18 cellular contexts compared by ENCODE assay signal in the genomic region with DNA sequence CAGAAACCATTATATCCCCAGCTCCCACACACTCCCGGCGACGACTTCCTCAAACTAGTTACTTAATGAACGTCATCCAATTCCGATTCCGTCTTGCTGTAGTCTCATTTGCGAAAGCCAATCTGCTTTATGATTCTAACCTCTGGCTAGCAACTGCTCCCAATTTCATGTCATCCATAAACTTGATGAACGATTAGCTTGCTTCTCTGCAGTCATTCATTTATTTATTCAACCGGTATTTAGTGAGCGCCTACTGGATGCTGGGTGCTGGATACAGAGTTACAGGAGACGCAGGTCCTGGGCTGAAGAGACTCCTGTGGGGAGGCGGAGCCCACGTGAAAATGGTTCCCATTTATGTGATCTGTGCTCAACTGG. TPM values are rescaled to one million over a fixed set of nuclear protein-coding genes. Genes with fewer than 3 reads are reported as not detected.
DNase-seq lines count a peak whose midpoint lies in the region; ATAC-seq, FAIRE-seq and TF ChIP-seq lines count a peak whose summit lies in the region.
"Had no signal": no experiment of that assay in that cellular context is flagged by ENCODE, and none has a peak within 500 bp of the region (broad histone marks: within the 10 kb centered on the region; RNA-seq: fewer than 3 reads in every experiment).

No MANE protein-coding gene starts in this region.

- H3K36me3 ChIP-seq in kidney (ENCODE audit: control insufficient read depth in 1 of 2, insufficient read depth in 2 of 2, low read length in 2 of 2) (no peaks in the 10 kb centered on the region), SK-N-SH (replicated peaks in 1 of 2; ENCODE audit: control insufficient read depth in 1 of 2, insufficient read depth in 2 of 2, low read length in 1 of 2) (no peaks in the 10 kb centered on the region)

- no peak for FAIRE-seq in kidney (lab: Jason Lieb, UNC)
- FAIRE-seq: islet of Langerhans had no signal

- H2AFZ ChIP-seq in SK-N-SH (ENCODE audit: low read depth), result no peak overlapping the region

- H3F3A ChIP-seq in SK-N-SH (replicated peaks; ENCODE audit: insufficient read depth), result no peaks in the 10 kb centered on the region

- WGBS in SK-N-SH (ENCODE audit: low lambda C conversion rate), result 72% methylated on average over 13 of the region's 13 CpGs

- H3K9ac ChIP-seq in kidney (ENCODE audit: low read length in 2 of 2) (no peak overlapping the region), SK-N-SH (no peak overlapping the region)

- no peak for ATAC-seq in HG02884 (IDR thresholded peaks at IDR 0.05; ENCODE audit: unreplicated experiment)

- no peak for TF ChIP-seq RAD21 in SK-N-SH (IDR thresholded peaks at IDR 0.05; ENCODE audit: low read length)

- no peaks in the 10 kb centered on the region for H4K20me1 ChIP-seq in SK-N-SH (ENCODE audit: insufficient read depth)

- no peaks in the 10 kb centered on the region for H3K79me2 ChIP-seq in SK-N-SH (ENCODE audit: insufficient read depth)

- peak; percentile 34 for DNase-seq in NOMO-1 treated with DMSO at 0.1 percent for 48 hours (lab: John Stamatoyannopoulos, UW; ENCODE audit: unreplicated experiment)
- DNase-seq in NOMO-1 treated with dmso at 0.1 percent for 144 hours (lab: John Stamatoyannopoulos, UW; ENCODE audit: unreplicated experiment), result no peak
- DNase-seq in SIG-M5 (lab: John Stamatoyannopoulos, UW), result peak; percentile 28
- peak; percentile 12 for DNase-seq in kidney
- DNase-seq in SK-N-SH, result no peak
- DNase-seq in activated gamma-delta T cell treated with Interleukin-2 at 50 U/mL for 16 hours, result no peak
- DNase-seq in NCI-H345 treated with DMSO at 0.1 percent for 48 hours (lab: John Stamatoyannopoulos, UW; ENCODE audit: unreplicated experiment), result no peak
- DNase-seq: ACHN; activated CD4-positive, alpha-beta T cell treated with anti-CD3 and anti-CD28 coated beads for 4 hours; activated naive CD4-positive, alpha-beta T cell treated with anti-CD3 and anti-CD28 coated beads for 36 hours; CD4-positive, alpha-beta memory T cell; erythroblast; H9; NCI-H510A; nucleus accumbens; trophoblast cell had no signal

- TF ChIP-seq EP300 in SK-N-SH (IDR thresholded peaks at IDR 0.05; ENCODE audit: borderline replicate concordance in 1 of 2, low read depth in 1 of 2, low read length in 1 of 2), result no peak

- intact Hi-C loops in kidney (cut with DNase I), result no loop called here

- POLR2A ChIA-PET in SK-N-SH (lab: Yijun Ruan, JAX), result interaction anchor here (0.7 kb wide), 1 partner anchor 442 kb away, joined by 3 read pairs; no protein-coding TSS in a partner anchor

- TF ChIP-seq CTCF in kidney (IDR thresholded peaks at IDR 0.05; ENCODE audit: borderline replicate concordance, extremely low read depth, insufficient read depth) (no peak), SK-N-SH (IDR thresholded peaks at IDR 0.05) (no peak)

- peaks cover 17% of the 10 kb centered on the region for H3K27me3 ChIP-seq in SK-N-SH (ENCODE audit: insufficient read depth)

- no peaks in the 10 kb centered on the region for H3K9me2 ChIP-seq in SK-N-SH

- H3K9me3 ChIP-seq in kidney (ENCODE audit: control insufficient read depth in 1 of 2, low read length in 2 of 2) (no peaks in the 10 kb centered on the region), SK-N-SH (no peaks in the 10 kb centered on the region)

- H3K4me1 ChIP-seq in kidney (ENCODE audit: control insufficient read depth in 1 of 2, insufficient read depth in 1 of 2, low read depth in 1 of 2, low read length in 2 of 2) (peaks cover 0 to 3% of the 10 kb centered on the region in 2 donors), SK-N-SH (ENCODE audit: control insufficient read depth in 1 of 2, insufficient read depth in 2 of 2, low read depth in 1 of 2, low read length in 1 of 2) (no peaks in the 10 kb centered on the region)

- H3K4me3 ChIP-seq in kidney (ENCODE audit: low read length in 2 of 2), result no peak overlapping the region
- no peak overlapping the region for H3K4me3 ChIP-seq in SK-N-SH (ENCODE audit: low read depth in 2 of 2, low read length in 1 of 2)

- CTCF ChIA-PET in SK-N-SH (lab: Yijun Ruan, JAX), result interaction anchor here (0.6 to 4.7 kb wide), 10 partner anchors 14 to 272 kb away, joined by 3 to 25 read pairs (median 3); no protein-coding TSS in a partner anchor

- H3K4me2 ChIP-seq in SK-N-SH, result no peak overlapping the region

- no peak overlapping the region for H3K27ac ChIP-seq in kidney (ENCODE audit: low read depth in 2 of 2, low read length in 2 of 2)
- H3K27ac ChIP-seq in SK-N-SH (ENCODE audit: low read depth in 2 of 2, low read length in 1 of 2), result no peak overlapping the region

TF ChIP-seq in SK-N-SH, 30 proteins besides CTCF, POLR2A, EP300 and RAD21:
- TF ChIP-seq CHD2 (IDR thresholded peaks at IDR 0.05; ENCODE audit: low read length, partially characterized antibody) (no peak), RXRA (IDR thresholded peaks at IDR 0.05; ENCODE audit: borderline replicate concordance, low read depth) (no peak)

RNA-seq across cellular contexts. Expression of a gene that starts 46.2 kb away (rescaled TPM):
- total RNA-seq in kidney, result 34.3 TPM
- polyA plus RNA-seq in kidney (ENCODE audit: insufficient read depth, low read depth, low replicate concordance) (32.1 TPM), SK-N-SH (2012; rRNA removed) (61.7 and 68.4 TPM in 2 replicates)
- 34.9 and 52.3 TPM in 2 replicates for polyA plus RNA-seq in SK-N-SH (2012; cell fraction: cytosol; rRNA removed)
- polyA plus RNA-seq in SK-N-SH (2012; cell fraction: nucleus; rRNA removed), result 80.2 and 104 TPM in 2 replicates

Comparison
In these comparisons a context has a peak if more than half of its experiments do, and no peak if none do; other contexts are left out.
1. DNase-seq: peak in NOMO-1 treated with DMSO at 0.1 percent for 48 hours (single experiment), SIG-M5 (single experiment) and kidney (single experiment); none in NOMO-1 treated with dmso at 0.1 percent for 144 hours (single experiment), SK-N-SH (single experiment), activated gamma-delta T cell treated with Interleukin-2 at 50 U/mL for 16 hours (single experiment) and NCI-H345 treated with DMSO at 0.1 percent for 48 hours (single experiment).